8 cellular contexts compared by ENCODE assay signal in the genomic region with DNA sequence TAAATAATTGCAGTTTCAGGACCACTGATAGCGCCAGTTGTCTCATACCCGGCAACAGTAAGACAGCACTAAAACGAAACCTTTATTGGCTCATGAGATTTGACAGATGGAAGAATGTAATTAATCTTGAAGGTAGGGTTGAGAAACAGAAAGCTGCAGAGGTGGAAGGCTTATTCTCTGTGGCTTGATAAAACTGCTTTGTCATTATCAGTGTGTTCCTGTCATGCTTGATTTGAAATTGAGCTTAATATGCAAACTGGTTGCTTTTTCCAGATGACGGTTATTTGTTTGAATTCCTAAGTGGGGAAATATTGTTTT. TPM values are rescaled to one million over a fixed set of nuclear protein-coding genes. Genes with fewer than 3 reads are reported as not detected.
DNase-seq lines count a peak whose midpoint lies in the region; ATAC-seq and TF ChIP-seq lines count a peak whose summit lies in the region.

No MANE protein-coding gene starts in this region.

- peak; percentile 66 for DNase-seq in DMS 273 treated with DMSO at 0.1 percent for 48 hours (lab: John Stamatoyannopoulos, UW)
- DNase-seq in Kasumi-1 (lab: John Stamatoyannopoulos, UW): peak; percentile 11 to 69
- DNase-seq in activated CD4-positive, alpha-beta memory T cell treated with anti-CD3 and anti-CD28 coated beads for 36 hours: no peak
- DNase-seq in fibroblast of the aortic adventitia (ENCODE audit: low read depth): peak; percentile 72
- DNase-seq in ovary: no peak
- DNase-seq in NCI-H2196 (lab: John Stamatoyannopoulos, UW; ENCODE audit: unreplicated experiment): no peak

- H3K4me1 Mint-ChIP-seq in activated CD4-positive, alpha-beta memory T cell treated with anti-CD3 and anti-CD28 coated beads for 36 hours (ENCODE audit: low read depth): peaks cover 41% of the 10 kb centered on the region

- POLR2A ChIA-PET in activated CD4-positive, alpha-beta memory T cell treated with anti-CD3 and anti-CD28 coated beads for 36 hours (lab: Charles Lee): interaction anchor here (0.7 to 1.5 kb wide), 4 partner anchors 14 to 443 kb away, joined by 3 to 4 read pairs (median 3); a partner anchor contains a TSS

- ATAC-seq in HG03135 (IDR thresholded peaks at IDR 0.05; ENCODE audit: unreplicated experiment) (no peak), GM19452 (IDR thresholded peaks at IDR 0.05; ENCODE audit: unreplicated experiment) (no peak)

- TF ChIP-seq EP300 in ovary (IDR thresholded peaks at IDR 0.05): no peak

- H3K27me3 Mint-ChIP-seq in activated CD4-positive, alpha-beta memory T cell treated with anti-CD3 and anti-CD28 coated beads for 36 hours: no peaks in the 10 kb centered on the region

- H3K4me3 ChIP-seq in fibroblast of the aortic adventitia (ENCODE audit: low read depth, low read length) (peak overlapping the region; percentile 88), ovary (peak overlapping the region; percentile 86)

- peaks cover 7% of the 10 kb centered on the region for H3K4me1 ChIP-seq in ovary (ENCODE audit: insufficient read depth)

- H3K27ac ChIP-seq in ovary: peak overlapping the region; percentile 89 to 92

- WGBS in ovary, 3 donors: 2 to 8% (median 2%) methylated on average over 4 of the region's 4 CpGs

- H3K9me3 ChIP-seq in ovary: no peaks in the 10 kb centered on the region

- H3K9me3 Mint-ChIP-seq in activated CD4-positive, alpha-beta memory T cell treated with anti-CD3 and anti-CD28 coated beads for 36 hours: no peaks in the 10 kb centered on the region

- peaks cover 8% of the 10 kb centered on the region for H3K36me3 Mint-ChIP-seq in activated CD4-positive, alpha-beta memory T cell treated with anti-CD3 and anti-CD28 coated beads for 36 hours

- no peak for TF ChIP-seq CTCF in fibroblast of the aortic adventitia (IDR thresholded peaks at IDR 0.05; ENCODE audit: insufficient read depth, low read length)
- TF ChIP-seq CTCF in ovary (IDR thresholded peaks at IDR 0.05): no peak

- intact Hi-C loops in activated CD4-positive, alpha-beta memory T cell treated with anti-CD3 and anti-CD28 coated beads for 36 hours (cut with micrococcal nuclease): loop anchor here (2.0 to 5.0 kb wide), 3 partner anchors 25 to 57 kb away; no protein-coding TSS in a partner anchor
- intact Hi-C loops in ovary (cut with DNase I): loop anchor here in 2 of 4 donors (5.0 kb wide), 2 partner anchors 52 to 62 kb away; no protein-coding TSS in a partner anchor

- peak overlapping the region; percentile 92 for H3K4me3 Mint-ChIP-seq in activated CD4-positive, alpha-beta memory T cell treated with anti-CD3 and anti-CD28 coated beads for 36 hours

- no peak for TF ChIP-seq POLR2A in ovary (IDR thresholded peaks at IDR 0.05)

- H3K27ac Mint-ChIP-seq in activated CD4-positive, alpha-beta memory T cell treated with anti-CD3 and anti-CD28 coated beads for 36 hours: no peak overlapping the region

- CTCF ChIA-PET in activated CD4-positive, alpha-beta memory T cell treated with anti-CD3 and anti-CD28 coated beads for 36 hours (lab: Charles Lee): interaction anchor here (0.7 to 2.0 kb wide), 7 partner anchors 9 to 147 kb away, joined by 3 to 11 read pairs (median 4); a partner anchor contains a TSS

- no peaks in the 10 kb centered on the region for H3K36me3 ChIP-seq in ovary

- no peaks in the 10 kb centered on the region for H3K27me3 ChIP-seq in ovary

RNA-seq across cellular contexts. Expression of a gene that starts 1.3 kb away (rescaled TPM):
- total RNA-seq in activated CD4-positive, alpha-beta memory T cell treated with anti-CD3 and anti-CD28 coated beads for 36 hours: 10 to 100 TPM; 12.0 to 13.2 TPM
- total RNA-seq in fibroblast of the aortic adventitia (ENCODE audit: low replicate concordance): 40.0 and 60.6 TPM in 2 replicates
- 10 to 100 TPM; 47.6 to 94.1 (median 74.1) TPM for total RNA-seq in ovary
- 100 to 1,000 TPM in 1 of 2 donors, 10 to 100 TPM in 1; 36.3 to 118 TPM for polyA plus RNA-seq in ovary

RNA-seq across cellular contexts. Expression of a gene that starts 36.9 kb away (rescaled TPM):
- 1 to 10 TPM; 2.5 to 2.9 TPM for total RNA-seq in activated CD4-positive, alpha-beta memory T cell treated with anti-CD3 and anti-CD28 coated beads for 36 hours
- total RNA-seq in fibroblast of the aortic adventitia (ENCODE audit: low replicate concordance) (639 and 721 TPM in 2 replicates), ovary (100 to 1,000 TPM; 122 to 407 (median 281) TPM)
- polyA plus RNA-seq in ovary: 100 to 1,000 TPM; 226 to 253 TPM

Comparison
In these comparisons a context has a peak if more than half of its experiments do, and no peak if none do; other contexts are left out.
1. DNase-seq: peak in DMS 273 treated with DMSO at 0.1 percent for 48 hours (single experiment), Kasumi-1 (2 of 2) and fibroblast of the aortic adventitia (single experiment); none in activated CD4-positive, alpha-beta memory T cell treated with anti-CD3 and anti-CD28 coated beads for 36 hours (single experiment), ovary (0 of 5) and NCI-H2196 (single experiment).
2. RNA of a gene that starts 36.9 kb away (total RNA-seq): 639 to 721 TPM in fibroblast of the aortic adventitia and 122 to 407 TPM in ovary; 2.5 to 2.9 TPM in activated CD4-positive, alpha-beta memory T cell treated with anti-CD3 and anti-CD28 coated beads for 36 hours; every median in the first group is over 10 times any median in the second.